Comparison of ENCODE assay signal across 22 cellular contexts in the genomic region with DNA sequence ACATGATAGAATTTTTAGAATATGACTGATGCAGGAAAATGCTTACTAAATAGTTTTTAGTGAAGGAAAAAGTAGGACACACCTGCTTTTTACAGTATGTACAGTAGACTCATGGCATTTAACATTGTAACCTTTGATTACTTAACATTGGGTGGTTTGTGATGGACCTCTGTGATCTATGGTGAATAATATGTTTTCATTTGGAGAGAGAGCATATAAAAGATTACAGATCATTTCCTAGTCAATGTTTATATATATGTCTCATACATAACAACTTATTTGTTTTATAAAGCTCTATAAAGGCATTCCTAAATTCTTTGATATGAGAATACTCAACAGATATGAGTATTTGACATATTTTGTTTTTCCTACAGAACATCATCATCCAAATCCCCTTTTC.
DNase-seq lines count a peak whose midpoint lies in the region; ATAC-seq and TF ChIP-seq lines count a peak whose summit lies in the region.
"Had no signal": no experiment of that assay in that cellular context is flagged by ENCODE, and none has a peak within 500 bp of the region (broad histone marks: within the 10 kb centered on the region; RNA-seq: fewer than 3 reads in every experiment).

No MANE protein-coding gene starts in this region.

- TF ChIP-seq POLR2A in uterus (IDR thresholded peaks at IDR 0.05), result no peak

- peaks cover 10% of the 10 kb centered on the region for H3K9me3 Mint-ChIP-seq in activated naive CD8-positive, alpha-beta T cell (ENCODE audit: low read depth)
- H3K9me3 Mint-ChIP-seq in activated naive CD8-positive, alpha-beta T cell treated with anti-CD3 and anti-CD28 coated beads, Interleukin-2, amount 50 U/mL, for 24 hours, result peaks cover 32% of the 10 kb centered on the region

- intact Hi-C loops in uterus (cut with DNase I; ENCODE audit: low total_unique reads), result no loop called here

- H3K27ac ChIP-seq in SJSA1 (peak overlapping the region; percentile 47), uterus (no peak overlapping the region)
- H3K27ac ChIP-seq: transverse colon had no signal

- peak overlapping the region; percentile 10 for H3K4me3 Mint-ChIP-seq in activated naive CD8-positive, alpha-beta T cell
- no peak overlapping the region for H3K4me3 Mint-ChIP-seq in activated naive CD8-positive, alpha-beta T cell treated with anti-CD3 and anti-CD28 coated beads, Interleukin-2, amount 50 U/mL, for 24 hours
- H3K4me3 Mint-ChIP-seq: natural killer cell treated with Interleukin-12 subunit alpha and Interleukin-12 subunit beta and Interleukin-15 and Interleukin-18, amount 100 ng/mL, for 72 hours; T-cell had no signal

- H3K9me3 ChIP-seq in SJSA1 (replicated peaks) (no peaks in the 10 kb centered on the region), uterus (no peaks in the 10 kb centered on the region)

- peaks cover 12% of the 10 kb centered on the region for H3K36me3 Mint-ChIP-seq in activated naive CD8-positive, alpha-beta T cell
- H3K36me3 Mint-ChIP-seq in activated naive CD8-positive, alpha-beta T cell treated with anti-CD3 and anti-CD28 coated beads, Interleukin-2, amount 50 U/mL, for 24 hours (ENCODE audit: low read depth), result peaks cover 10% of the 10 kb centered on the region
- H3K36me3 Mint-ChIP-seq: T-cell had no signal

- ATAC-seq in activated naive CD8-positive, alpha-beta T cell treated with anti-CD3 and anti-CD28 coated beads, Interleukin-2, amount 50 U/mL, for 24 hours, result no peak
- ATAC-seq in HG02840 (IDR thresholded peaks at IDR 0.05; ENCODE audit: low FRiP score, unreplicated experiment) (no peak), GM18511 (IDR thresholded peaks at IDR 0.05; ENCODE audit: unreplicated experiment) (no peak)
- ATAC-seq: K562; natural killer cell treated with Interleukin-12 subunit alpha and Interleukin-12 subunit beta and Interleukin-15 and Interleukin-18, amount 100 ng/mL, for 72 hours; Right ventricle myocardium inferior; T-cell had no signal

- peaks cover 12% of the 10 kb centered on the region for H3K4me1 Mint-ChIP-seq in activated naive CD8-positive, alpha-beta T cell (ENCODE audit: low read depth)
- H3K4me1 Mint-ChIP-seq in activated naive CD8-positive, alpha-beta T cell treated with anti-CD3 and anti-CD28 coated beads, Interleukin-2, amount 50 U/mL, for 24 hours, result peaks cover 17% of the 10 kb centered on the region
- H3K4me1 Mint-ChIP-seq: T-cell had no signal

- DNase-seq in activated naive CD8-positive, alpha-beta T cell treated with anti-CD3 and anti-CD28 coated beads, Interleukin-2, amount 50 U/mL, for 24 hours, result no peak
- DNase-seq in SJSA1 (ENCODE audit: low read depth in 1 of 2, low spot score in 2 of 2), result no peak
- peak; percentile 8 to 32 for DNase-seq in foreskin fibroblast
- no peak for DNase-seq in uterus
- no peak for DNase-seq in GDM1 (lab: John Stamatoyannopoulos, UW)
- DNase-seq: activated CD4-positive, alpha-beta T cell treated with anti-CD3 and anti-CD28 coated beads, Interleukin-2, amount 50 U/mL, for 4 hours; anterior cingulate cortex; C1 segment of cervical spinal cord; cerebellar nuclear complex; DMS 273 treated with DMSO at 0.1 percent for 48 hours; mesendoderm; NCI-H2029; NCI-H446 treated with DMSO at 0.1 percent for 48 hours; NK-92 treated with Interleukin-12 subunit alpha and Interleukin-12 subunit beta, amount 100 ng/mL, for 24 hours; T-cell; transverse colon had no signal

- no peak overlapping the region for H3K4me3 ChIP-seq in SJSA1
- H3K4me3 ChIP-seq in foreskin fibroblast (ENCODE audit: low read depth in 1 of 2, low read length in 2 of 2), result no peak overlapping the region
- no peak overlapping the region for H3K4me3 ChIP-seq in uterus
- H3K4me3 ChIP-seq: K562, transverse colon had no signal

- H3K27me3 ChIP-seq in SJSA1 (replicated peaks), result no peaks in the 10 kb centered on the region
- H3K27me3 ChIP-seq in uterus, result no peaks in the 10 kb centered on the region
- H3K27me3 ChIP-seq: transverse colon had no signal

- TF ChIP-seq CTCF in foreskin fibroblast (IDR thresholded peaks at IDR 0.05; ENCODE audit: low read depth, low read length) (no peak), uterus (IDR thresholded peaks at IDR 0.05) (no peak)

- peak overlapping the region; percentile 82 for H3K27ac Mint-ChIP-seq in activated naive CD8-positive, alpha-beta T cell
- H3K27ac Mint-ChIP-seq in activated naive CD8-positive, alpha-beta T cell treated with anti-CD3 and anti-CD28 coated beads, Interleukin-2, amount 50 U/mL, for 24 hours, result no peak overlapping the region
- H3K27ac Mint-ChIP-seq: natural killer cell treated with Interleukin-12 subunit alpha and Interleukin-12 subunit beta and Interleukin-15 and Interleukin-18, amount 100 ng/mL, for 72 hours; T-cell had no signal

- H3K4me1 ChIP-seq in SJSA1 (replicated peaks) (peaks cover 13% of the 10 kb centered on the region), uterus (no peaks in the 10 kb centered on the region)
- H3K4me1 ChIP-seq: transverse colon had no signal

- H3K27me3 Mint-ChIP-seq in activated naive CD8-positive, alpha-beta T cell, result no peaks in the 10 kb centered on the region
- peaks cover 2% of the 10 kb centered on the region for H3K27me3 Mint-ChIP-seq in activated naive CD8-positive, alpha-beta T cell treated with anti-CD3 and anti-CD28 coated beads, Interleukin-2, amount 50 U/mL, for 24 hours

- H3K36me3 ChIP-seq in SJSA1, result no peaks in the 10 kb centered on the region
- H3K36me3 ChIP-seq in uterus, result no peaks in the 10 kb centered on the region
- H3K36me3 ChIP-seq: transverse colon had no signal

Comparison
In these comparisons a context has a peak if more than half of its experiments do, and no peak if none do; other contexts are left out.
1. DNase-seq: peak in foreskin fibroblast (2 of 2); none in activated naive CD8-positive, alpha-beta T cell treated with anti-CD3 and anti-CD28 coated beads, Interleukin-2, amount 50 U/mL, for 24 hours (single experiment), SJSA1 (0 of 2), uterus (0 of 2) and GDM1 (single experiment).